Comparison of ENCODE assay signal across 9 cellular contexts in the genomic region with DNA sequence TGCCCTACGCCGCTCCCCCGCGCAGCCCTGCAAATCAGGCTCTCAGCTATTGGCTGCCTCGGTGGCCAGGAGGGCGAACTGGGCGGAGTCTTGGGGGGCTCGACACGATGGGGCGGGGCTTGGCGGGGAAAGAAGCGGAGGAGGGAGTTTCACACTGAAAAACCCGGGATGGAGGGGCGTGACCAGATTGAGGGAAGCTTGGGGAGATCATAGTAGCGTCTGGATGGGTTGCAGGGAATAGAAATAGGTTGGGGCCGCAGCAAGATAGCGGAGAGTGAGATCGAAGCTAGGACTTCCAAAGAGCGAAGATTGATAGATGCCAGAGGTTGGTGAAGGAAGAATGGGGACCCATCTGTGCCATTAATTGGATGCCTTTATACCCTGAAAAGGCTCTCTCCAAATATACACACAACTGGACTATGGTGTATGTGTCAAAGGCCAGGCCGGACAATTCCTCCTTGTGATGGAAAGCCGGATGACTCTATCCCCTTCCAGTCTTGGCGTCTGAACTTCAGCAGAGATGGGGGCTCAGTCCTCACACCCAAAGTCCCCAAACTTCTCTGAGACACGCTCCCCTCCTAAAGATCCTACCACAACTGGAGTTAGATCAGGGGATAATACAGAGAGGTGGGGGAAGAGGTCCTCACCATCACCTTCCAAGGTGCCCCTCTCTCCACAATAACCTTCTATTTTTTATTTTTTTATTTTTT. TPM values are rescaled to one million over a fixed set of nuclear protein-coding genes. Genes with fewer than 3 reads are reported as not detected.
DNase-seq lines count a peak whose midpoint lies in the region; ATAC-seq and TF ChIP-seq lines count a peak whose summit lies in the region.
"Had no signal": no experiment of that assay in that cellular context is flagged by ENCODE, and none has a peak within 500 bp of the region (broad histone marks: within the 10 kb centered on the region; RNA-seq: fewer than 3 reads in every experiment).

No MANE protein-coding gene starts in this region.

- H2AK5ac ChIP-seq in neuronal stem cell (ENCODE audit: low read depth, low read length) = no peak overlapping the region

- peak overlapping the region; percentile 92 for H2AFZ ChIP-seq in neuronal stem cell (ENCODE audit: low read length)

- H3K23ac ChIP-seq in neuronal stem cell (ENCODE audit: low read depth, low read length, poor library complexity) = no peak overlapping the region

- H2BK5ac ChIP-seq in neuronal stem cell (ENCODE audit: low read length) = no peak overlapping the region

- H3K36me3 ChIP-seq in neuronal stem cell (replicated peaks in 1 of 2; ENCODE audit: control insufficient read depth in 2 of 2, insufficient read depth in 2 of 2, low read length in 2 of 2) (no peaks in the 10 kb centered on the region), urinary bladder (ENCODE audit: insufficient read depth) (no peaks in the 10 kb centered on the region)

- H3K27ac ChIP-seq in neuronal stem cell (replicated peaks; ENCODE audit: low read length) (no peak overlapping the region), urinary bladder (ENCODE audit: low read depth) (no peak overlapping the region)

- H4K8ac ChIP-seq in neuronal stem cell (ENCODE audit: low read depth, low read length) = no peak overlapping the region

- H3K4me1 ChIP-seq in neuronal stem cell (ENCODE audit: control insufficient read depth in 2 of 2, insufficient read depth in 1 of 2, low read depth in 1 of 2, low read length in 2 of 2) (peaks cover 12 to 20% of the 10 kb centered on the region in 2 donors), urinary bladder (ENCODE audit: insufficient read depth) (no peaks in the 10 kb centered on the region)

- H2BK12ac ChIP-seq in neuronal stem cell (ENCODE audit: low read length) = no peak overlapping the region

- H3K4ac ChIP-seq in neuronal stem cell (ENCODE audit: low read length) = no peak overlapping the region

- no peak overlapping the region for H2BK120ac ChIP-seq in neuronal stem cell (ENCODE audit: low read depth, low read length)

- H3K27me3 ChIP-seq in neuronal stem cell (ENCODE audit: control insufficient read depth in 3 of 3, insufficient read depth in 3 of 3, low read depth in 1 of 3, low read length in 3 of 3) = peaks cover 16 to 61% (median 41%) of the 10 kb centered on the region in 3 experiments

- WGBS in neuronal stem cell (ENCODE audit: extremely low coverage in 2 of 2, insufficient read length in 2 of 2, insufficient replicate concordance in 1 of 2), 2 donors = no CpG with 5 or more reads among the region's 23 CpGs
- WGBS in urinary bladder = 14% methylated on average over 23 of the region's 23 CpGs

- TF ChIP-seq CTCF in fibroblast of pulmonary artery (IDR thresholded peaks at IDR 0.05; ENCODE audit: low read length, missing control alignments) = no peak

- peak overlapping the region; percentile 52 for H3K4me2 ChIP-seq in neuronal stem cell (ENCODE audit: insufficient read depth, low read length, poor library complexity, severe bottlenecking)

- no peak overlapping the region for H3K14ac ChIP-seq in neuronal stem cell (ENCODE audit: low read length)

- H3K4me3 ChIP-seq in fibroblast of pulmonary artery (replicated peaks; ENCODE audit: low read depth, low read length) (peak overlapping the region; percentile 18), neuronal stem cell (ENCODE audit: low read length in 2 of 2) (peak overlapping the region in 1 of 2 donors; percentile 40), urinary bladder (ENCODE audit: low read depth, low read length) (peak overlapping the region; percentile 50)

- no peak overlapping the region for H3K9ac ChIP-seq in neuronal stem cell (ENCODE audit: low read depth, low read length, poor library complexity)

- DNase-seq in COLO829 (ENCODE audit: low spot score) (peak; percentile 63), NCI-H1694 treated with DMSO at 0.1 percent for 48 hours (lab: John Stamatoyannopoulos, UW) (peak; percentile 82), activated T-cell treated with anti-CD3 and anti-CD28 coated beads for 4 hours (peak; percentile 36), fibroblast of pulmonary artery (ENCODE audit: low read depth) (peak; percentile 52), neuronal stem cell (ENCODE audit: low spot score) (peak; percentile 91)

- ATAC-seq in GM18867 (IDR thresholded peaks at IDR 0.05; ENCODE audit: unreplicated experiment) (no peak), GM18519 (IDR thresholded peaks at IDR 0.05; ENCODE audit: low FRiP score, unreplicated experiment) (no peak)
- ATAC-seq: HCT116 had no signal

- no peak overlapping the region for H3K18ac ChIP-seq in neuronal stem cell (ENCODE audit: low read length)

- H3K79me1 ChIP-seq in neuronal stem cell (ENCODE audit: low read depth, low read length) = no peaks in the 10 kb centered on the region

- no peak overlapping the region for H2BK15ac ChIP-seq in neuronal stem cell (ENCODE audit: low read length)

- peaks cover 0 to 1% of the 10 kb centered on the region in 2 donors for H3K9me3 ChIP-seq in neuronal stem cell (replicated peaks in 1 of 2; ENCODE audit: control insufficient read depth in 2 of 2, insufficient read depth in 1 of 2, low read depth in 1 of 2, low read length in 2 of 2)

- H4K91ac ChIP-seq in neuronal stem cell (ENCODE audit: low read depth, low read length, poor library complexity) = no peak overlapping the region

RNA-seq across cellular contexts. Expression of a gene that starts 0.4 kb away (rescaled TPM):
- polyA plus RNA-seq in neuronal stem cell (2013, experiment 1 of 2) = 3.2 TPM
- polyA plus RNA-seq in neuronal stem cell (2013, experiment 2 of 2) = 3.3 TPM
- 0.32 TPM for total RNA-seq in urinary bladder
- 1.1 TPM for polyA plus RNA-seq in urinary bladder

RNA-seq across cellular contexts. Expression of a gene that starts 26.0 kb away (rescaled TPM):
- polyA plus RNA-seq in neuronal stem cell (2013, experiment 1 of 2) = 2,934 TPM
- polyA plus RNA-seq in neuronal stem cell (2013, experiment 2 of 2) = 2,874 TPM
- 1,329 TPM for total RNA-seq in urinary bladder
- 2,653 TPM for polyA plus RNA-seq in urinary bladder

RNA-seq across cellular contexts. Expression of a gene that starts 28.7 kb away (rescaled TPM):
- polyA plus RNA-seq in neuronal stem cell (2013, experiment 1 of 2) = 5.8 TPM
- 5.9 TPM for polyA plus RNA-seq in neuronal stem cell (2013, experiment 2 of 2)
- 9.1 TPM for total RNA-seq in urinary bladder
- polyA plus RNA-seq in urinary bladder = 7.4 TPM

Comparison
In these comparisons a context has a peak if more than half of its experiments do, and no peak if none do; other contexts are left out.
1. DNase-seq: peak in every context shown above with its lines; median percentile 91 in neuronal stem cell; 82 in NCI-H1694 treated with DMSO at 0.1 percent for 48 hours; 63 in COLO829; 52 in fibroblast of pulmonary artery; 36 in activated T-cell treated with anti-CD3 and anti-CD28 coated beads for 4 hours.